29 cellular contexts compared by ENCODE assay signal in genomic region chr6:123526128-123526527, GRCh38.
DNase-seq lines count a peak whose midpoint lies in the region; ATAC-seq and TF ChIP-seq lines count a peak whose summit lies in the region.
"Had no signal": no experiment of that assay in that cellular context is flagged by ENCODE, and none has a peak within 500 bp of the region (broad histone marks: within the 10 kb centered on the region; RNA-seq: fewer than 3 reads in every experiment).

No MANE protein-coding gene starts in this region.

- no peak overlapping the region for H3K4me3 Mint-ChIP-seq in naive thymus-derived CD8-positive, alpha-beta T cell
- H3K4me3 Mint-ChIP-seq: activated B cell treated with CpG ODN at 0.5 μM for 24 hours; activated naive CD8-positive, alpha-beta T cell; naive B cell; T-cell had no signal

- no peaks in the 10 kb centered on the region for H3K36me3 ChIP-seq in tibial artery
- H3K36me3 ChIP-seq: BLaER1 treated with 17β-estradiol and CSF1 and Interleukin-3, amounts not matched to agents 10 nM and 100 nM; esophagus squamous epithelium; heart left ventricle; tibial nerve had no signal

- POLR2A ChIA-PET in naive thymus-derived CD8-positive, alpha-beta T cell (lab: Charles Lee): no interaction called here

- H3K27me3 Mint-ChIP-seq in naive thymus-derived CD8-positive, alpha-beta T cell: no peaks in the 10 kb centered on the region
- H3K27me3 Mint-ChIP-seq: activated B cell treated with CpG ODN at 0.5 μM for 24 hours; activated naive CD8-positive, alpha-beta T cell; naive B cell; T-cell had no signal

- H3K4me1 Mint-ChIP-seq in naive thymus-derived CD8-positive, alpha-beta T cell: no peaks in the 10 kb centered on the region
- H3K4me1 Mint-ChIP-seq: activated B cell treated with CpG ODN at 0.5 μM for 24 hours, naive B cell, T-cell had no signal

- intact Hi-C loops in tibial artery (cut with DNase I; ENCODE audit: low total_unique reads): no loop called here

- H3K27ac ChIP-seq in tibial artery: no peak overlapping the region
- H3K27ac ChIP-seq: BLaER1 treated with 17β-estradiol and CSF1 and Interleukin-3, amounts not matched to agents 10 nM and 100 nM; dorsolateral prefrontal cortex; esophagus squamous epithelium; foreskin keratinocyte; heart left ventricle; tibial nerve had no signal

- no peak overlapping the region for H3K27ac Mint-ChIP-seq in naive thymus-derived CD8-positive, alpha-beta T cell
- H3K27ac Mint-ChIP-seq: activated B cell treated with CpG ODN at 0.5 μM for 24 hours; activated naive CD8-positive, alpha-beta T cell; T-cell had no signal

- peaks cover 0 to 30% (median 3%) of the 10 kb centered on the region in 9 donors for H3K9me3 Mint-ChIP-seq in naive thymus-derived CD8-positive, alpha-beta T cell
- H3K9me3 Mint-ChIP-seq: activated B cell treated with CpG ODN at 0.5 μM for 24 hours had no signal

- H3K9me3 ChIP-seq in tibial artery: no peaks in the 10 kb centered on the region
- H3K9me3 ChIP-seq: esophagus squamous epithelium, heart left ventricle, tibial nerve had no signal

- ATAC-seq in GM18907 (IDR thresholded peaks at IDR 0.05; ENCODE audit: unreplicated experiment) (peak; percentile 58), HG02938 (IDR thresholded peaks at IDR 0.05; ENCODE audit: unreplicated experiment) (peak; percentile 52), HG03575 (IDR thresholded peaks at IDR 0.05; ENCODE audit: extremely low read depth, insufficient number of reproducible peaks, low FRiP score, unreplicated experiment) (peak; percentile 54)
- ATAC-seq in naive thymus-derived CD8-positive, alpha-beta T cell: no peak
- ATAC-seq: foreskin keratinocyte, heart left ventricle, T-cell had no signal

- no peaks in the 10 kb centered on the region for H3K27me3 ChIP-seq in tibial artery
- H3K27me3 ChIP-seq: BLaER1 treated with 17β-estradiol and CSF1 and Interleukin-3, amounts not matched to agents 10 nM and 100 nM; dorsolateral prefrontal cortex; esophagus squamous epithelium; foreskin keratinocyte; heart left ventricle; tibial nerve had no signal

- H3K36me3 Mint-ChIP-seq in naive thymus-derived CD8-positive, alpha-beta T cell: no peaks in the 10 kb centered on the region
- H3K36me3 Mint-ChIP-seq: activated naive CD8-positive, alpha-beta T cell; naive B cell; T-cell had no signal

- peaks cover 0 to 7% (median 1%) of the 10 kb centered on the region in 4 donors for H3K4me1 ChIP-seq in tibial artery
- H3K4me1 ChIP-seq: esophagus squamous epithelium, foreskin keratinocyte had no signal

- DNase-seq in tibial artery (no peak), NCI-H1092 (lab: John Stamatoyannopoulos, UW) (no peak), NCI-H774 (lab: John Stamatoyannopoulos, UW) (no peak)
- DNase-seq in naive thymus-derived CD8-positive, alpha-beta T cell: no peak
- DNase-seq: activated B cell treated with CpG ODN at 0.5 μM for 24 hours; activated CD4-positive, alpha-beta T cell treated with anti-CD3 and anti-CD28 coated beads, Interleukin-2, amount 50 U/mL, for 1 hour; activated effector memory CD4-positive, alpha-beta T cell treated with Interleukin-2 at 50 U/mL for 16 hours; activated T-cell treated with anti-CD3 and anti-CD28 coated beads, Interleukin-2, amount 50 U/mL, for 1 hour; DMS153; dorsolateral prefrontal cortex; esophagus squamous epithelium; foreskin keratinocyte; heart left ventricle; midbrain; naive B cell; NCI-H1105; NCI-H187 treated with DMSO at 0.1 percent for 48 hours; NCI-H2171 treated with DMSO at 0.1 percent for 48 hours; NCI-H510A treated with DMSO at 0.1 percent for 48 hours; nucleus accumbens; OCI-M1; stimulated activated CD4-positive, alpha-beta T cell treated with anti-CD3 and anti-CD28 coated beads, Interleukin-4, amount 100 ng/mL, for 4 hours; T-cell had no signal

- no peak overlapping the region for H3K4me3 ChIP-seq in tibial artery
- H3K4me3 ChIP-seq: BLaER1 treated with 17β-estradiol and CSF1 and Interleukin-3, amounts not matched to agents 10 nM and 100 nM; dorsolateral prefrontal cortex; esophagus squamous epithelium; heart left ventricle; tibial nerve had no signal

- TF ChIP-seq CTCF in tibial artery (IDR thresholded peaks at IDR 0.05): no peak

Comparison
In these comparisons a context has a peak if more than half of its experiments do, and no peak if none do; other contexts are left out.
1. ATAC-seq: peak in GM18907 (single experiment), HG02938 (single experiment) and HG03575 (single experiment); none in naive thymus-derived CD8-positive, alpha-beta T cell (0 of 2).